ENCODE assay signal across 7 cellular contexts in the genomic region with DNA sequence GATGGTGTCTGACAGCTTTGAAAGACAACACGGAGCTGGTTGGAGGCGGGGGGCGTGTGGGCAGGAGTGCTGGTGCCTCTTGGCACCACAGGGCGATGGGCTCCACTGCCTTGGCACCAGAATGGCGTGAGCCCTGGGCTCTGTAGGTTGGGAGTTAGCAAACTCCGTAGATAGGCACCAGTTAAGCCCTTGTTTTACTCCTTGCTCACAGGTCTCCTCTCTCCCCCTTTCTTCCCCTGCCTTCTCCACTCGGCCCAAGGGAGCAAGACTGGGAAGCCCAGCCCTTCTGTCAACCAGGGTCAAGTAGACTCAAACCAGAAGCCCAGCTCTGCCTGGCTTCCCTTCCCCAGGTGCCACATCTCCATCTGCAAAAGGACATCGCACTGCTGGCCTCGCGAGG.
"Had no signal": no experiment of that assay in that cellular context is flagged by ENCODE, and none has a peak within 500 bp of the region (broad histone marks: within the 10 kb centered on the region; RNA-seq: fewer than 3 reads in every experiment).

No MANE protein-coding gene starts in this region.

- H3K9ac ChIP-seq: KMS-11 had no signal

- H3K4me1 Mint-ChIP-seq: IgD-negative memory B cell had no signal

- H3K9me3 Mint-ChIP-seq: IgD-negative memory B cell had no signal

- H3K27ac Mint-ChIP-seq: IgD-negative memory B cell had no signal

- H3K4me3 ChIP-seq: K562 had no signal

- H3K36me3 Mint-ChIP-seq: IgD-negative memory B cell had no signal

- DNase-seq: IMR-90, KBM-7, KG1 had no signal

- H3K4me3 Mint-ChIP-seq: IgD-negative memory B cell had no signal

- H3K27ac ChIP-seq: HL-60, KMS-11 had no signal

- H3K4me2 ChIP-seq: KMS-11 had no signal
